8 cellular contexts compared by ENCODE assay signal in genomic region chr2:213015387-213016165, GRCh38.
A peak's percentile ranks its signal among the peaks of the same experiment; 100 is the strongest.
DNase-seq lines count a peak whose midpoint lies in the region; ATAC-seq and TF ChIP-seq lines count a peak whose summit lies in the region.

No MANE protein-coding gene starts in this region.

- peaks cover 0 to 24% (median 0%) of the 10 kb centered on the region in 7 donors for H3K4me1 Mint-ChIP-seq in naive thymus-derived CD4-positive, alpha-beta T cell
- peaks cover 7% of the 10 kb centered on the region for H3K4me1 Mint-ChIP-seq in mesothelial cell of epicardium

- no peaks in the 10 kb centered on the region for H3K36me3 ChIP-seq in naive thymus-derived CD4-positive, alpha-beta T cell (ENCODE audit: control insufficient read depth in 2 of 3, insufficient read depth in 3 of 3, low read length in 3 of 3)

- H3K4me3 Mint-ChIP-seq in naive thymus-derived CD4-positive, alpha-beta T cell: peak overlapping the region in 2 of 10 donors; percentile 9 to 23
- H3K4me3 Mint-ChIP-seq in mesothelial cell of epicardium: no peak overlapping the region

- POLR2A ChIA-PET in naive thymus-derived CD4-positive, alpha-beta T cell (lab: Charles Lee): no interaction called here

- no peaks in the 10 kb centered on the region for H3K27me3 ChIP-seq in naive thymus-derived CD4-positive, alpha-beta T cell (ENCODE audit: control insufficient read depth in 2 of 2, insufficient read depth in 2 of 2, low read length in 2 of 2)

- ATAC-seq in GM18873 (IDR thresholded peaks at IDR 0.05; ENCODE audit: low FRiP score, unreplicated experiment) (peak; percentile 78), GM21619 (IDR thresholded peaks at IDR 0.05; ENCODE audit: unreplicated experiment) (peak; percentile 76), HG03520 (IDR thresholded peaks at IDR 0.05; ENCODE audit: unreplicated experiment) (peak; percentile 84)
- ATAC-seq in naive thymus-derived CD4-positive, alpha-beta T cell: peak; percentile 18

- H3K27me3 Mint-ChIP-seq in naive thymus-derived CD4-positive, alpha-beta T cell: peaks cover 0 to 32% (median 0%) of the 10 kb centered on the region in 5 donors
- H3K27me3 Mint-ChIP-seq in mesothelial cell of epicardium (ENCODE audit: low read depth): no peaks in the 10 kb centered on the region

- peaks cover 0 to 4% (median 0%) of the 10 kb centered on the region in 11 donors for H3K9me3 Mint-ChIP-seq in naive thymus-derived CD4-positive, alpha-beta T cell
- H3K9me3 Mint-ChIP-seq in mesothelial cell of epicardium: peaks cover 13% of the 10 kb centered on the region

- peak in 1 of 9 donors; percentile 46 for DNase-seq in naive thymus-derived CD4-positive, alpha-beta T cell
- DNase-seq in cardiac septum (ENCODE audit: low spot score) (no peak), NCI-H128 (lab: John Stamatoyannopoulos, UW; ENCODE audit: unreplicated experiment) (no peak), NCI-H2107 (lab: John Stamatoyannopoulos, UW) (no peak), mesothelial cell of epicardium (ENCODE audit: low spot score in 2 of 2, unreplicated experiment in 2 of 2) (no peak)

- intact Hi-C loops in naive thymus-derived CD4-positive, alpha-beta T cell (cut with micrococcal nuclease): loop anchor here in 1 of 2 donors (5.0 kb wide), 1 partner anchor 137 kb away; the partner anchor contains the start of gene IKZF2
- intact Hi-C loops in cardiac septum (cut with DNase I): no loop called here

- H3K27ac Mint-ChIP-seq in naive thymus-derived CD4-positive, alpha-beta T cell: peak overlapping the region in 1 of 9 donors; percentile 55
- H3K27ac Mint-ChIP-seq in mesothelial cell of epicardium: no peak overlapping the region

- H3K36me3 Mint-ChIP-seq in naive thymus-derived CD4-positive, alpha-beta T cell: peaks cover 0 to 5% (median 0%) of the 10 kb centered on the region in 5 donors
- peaks cover 23% of the 10 kb centered on the region for H3K36me3 Mint-ChIP-seq in mesothelial cell of epicardium

- H3K4me1 ChIP-seq in naive thymus-derived CD4-positive, alpha-beta T cell (ENCODE audit: control insufficient read depth in 2 of 2, insufficient read depth in 2 of 2, low read length in 2 of 2): peaks cover 0 to 13% of the 10 kb centered on the region in 2 donors

- no peaks in the 10 kb centered on the region for H3K9me3 ChIP-seq in naive thymus-derived CD4-positive, alpha-beta T cell (ENCODE audit: control insufficient read depth in 2 of 3, low read length in 3 of 3)

- H3K27ac ChIP-seq in naive thymus-derived CD4-positive, alpha-beta T cell (ENCODE audit: low read depth, low read length): no peak overlapping the region

- CTCF ChIA-PET in naive thymus-derived CD4-positive, alpha-beta T cell (lab: Charles Lee): no interaction called here

- H3K4me3 ChIP-seq in naive thymus-derived CD4-positive, alpha-beta T cell (ENCODE audit: low read length): no peak overlapping the region

- TF ChIP-seq CTCF in mesothelial cell of epicardium (IDR thresholded peaks at IDR 0.05; ENCODE audit: unreplicated experiment): no peak

Comparison
In these comparisons a context has a peak if more than half of its experiments do, and no peak if none do; other contexts are left out.
1. ATAC-seq: peak in every context shown above with its lines; median percentile 84 in HG03520; 78 in GM18873; 76 in GM21619; 18 in naive thymus-derived CD4-positive, alpha-beta T cell.